Comparison of ENCODE assay signal across 8 cellular contexts in genomic region chr5:137743031-137743640, GRCh38. TPM values are rescaled to one million over a fixed set of nuclear protein-coding genes. Genes with fewer than 3 reads are reported as not detected.
DNase-seq lines count a peak whose midpoint lies in the region; ATAC-seq and TF ChIP-seq lines count a peak whose summit lies in the region.

No MANE protein-coding gene starts in this region.

- CTCF ChIA-PET in activated CD4-positive, alpha-beta T cell treated with anti-CD3 and anti-CD28 coated beads for 36 hours (lab: Charles Lee), result interaction anchor here (0.6 to 11.1 kb wide), 28 partner anchors 8 to 1682 kb away, joined by 3 to 290 read pairs (median 6); partner anchors contain the start of gene HNRNPA0

- peaks cover 2% of the 10 kb centered on the region for H3K9me3 Mint-ChIP-seq in activated CD4-positive, alpha-beta T cell treated with anti-CD3 and anti-CD28 coated beads for 36 hours (ENCODE audit: low read depth)
- no peaks in the 10 kb centered on the region for H3K9me3 Mint-ChIP-seq in stimulated activated effector memory CD8-positive, alpha-beta T cell treated with anti-CD3 and anti-CD28 coated beads, Interleukin-12 subunit alpha, Interleukin-12 subunit beta, amount 100 ng/mL, for 72 hours

- peaks cover 0 to 4% (median 0%) of the 10 kb centered on the region in 4 donors for H3K4me1 ChIP-seq in right lobe of liver

- peak; percentile 75 for DNase-seq in activated CD4-positive, alpha-beta T cell treated with anti-CD3 and anti-CD28 coated beads for 36 hours
- DNase-seq in activated CD4-positive, alpha-beta T cell treated with anti-CD3 and anti-CD28 coated beads for 1 hour, result no peak
- peak; percentile 80 for DNase-seq in NCI-H2227 (lab: John Stamatoyannopoulos, UW; ENCODE audit: unreplicated experiment)
- DNase-seq in WERI-Rb-1, result peak; percentile 64
- peak; percentile 90 for DNase-seq in dermis blood vessel endothelial cell
- DNase-seq in right lobe of liver, result peak in 1 of 3 donors; percentile 57
- DNase-seq in stimulated activated effector memory CD8-positive, alpha-beta T cell treated with anti-CD3 and anti-CD28 coated beads, Interleukin-12 subunit alpha, Interleukin-12 subunit beta, amount 100 ng/mL, for 72 hours (ENCODE audit: low spot score in 2 of 2), result peak in 1 of 2 donors; percentile 36

- ATAC-seq in activated CD4-positive, alpha-beta T cell treated with anti-CD3 and anti-CD28 coated beads for 36 hours, result peak; percentile 91
- ATAC-seq in HG02981 (IDR thresholded peaks at IDR 0.05; ENCODE audit: unreplicated experiment) (peak; percentile 64), right lobe of liver (peak; percentile 87 to 93 (median 93))
- peak; percentile 80 for ATAC-seq in stimulated activated effector memory CD8-positive, alpha-beta T cell treated with anti-CD3 and anti-CD28 coated beads, Interleukin-12 subunit alpha, Interleukin-12 subunit beta, amount 100 ng/mL, for 72 hours

- H3K36me3 ChIP-seq in WERI-Rb-1, result no peaks in the 10 kb centered on the region
- no peaks in the 10 kb centered on the region for H3K36me3 ChIP-seq in right lobe of liver

- H3K27me3 Mint-ChIP-seq in activated CD4-positive, alpha-beta T cell treated with anti-CD3 and anti-CD28 coated beads for 36 hours, result no peaks in the 10 kb centered on the region

- WGBS in right lobe of liver (ENCODE audit: insufficient coverage, low coverage, low lambda C conversion rate, missing lambda C conversion rate), result 90% methylated on average over 3 of the region's 4 CpGs

- H3K27me3 ChIP-seq in WERI-Rb-1 (ENCODE audit: insufficient read depth, low read depth, severe bottlenecking), result no peaks in the 10 kb centered on the region
- no peaks in the 10 kb centered on the region for H3K27me3 ChIP-seq in right lobe of liver

- POLR2A ChIA-PET in activated CD4-positive, alpha-beta T cell treated with anti-CD3 and anti-CD28 coated beads for 36 hours (lab: Charles Lee), result interaction anchor here (0.6 to 0.8 kb wide), 3 partner anchors 47 to 83 kb away, joined by 4 to 5 read pairs (median 4); no protein-coding TSS in a partner anchor

- intact Hi-C loops in activated CD4-positive, alpha-beta T cell treated with anti-CD3 and anti-CD28 coated beads for 36 hours (cut with DNase I, micrococcal nuclease), result loop anchor here (1.0 kb wide), 2 partner anchors 83 to 114 kb away; no protein-coding TSS in a partner anchor
- intact Hi-C loops in right lobe of liver (cut with DNase I), result no loop called here

- H3K4me3 Mint-ChIP-seq in activated CD4-positive, alpha-beta T cell treated with anti-CD3 and anti-CD28 coated beads for 36 hours, result no peak overlapping the region
- H3K4me3 Mint-ChIP-seq in stimulated activated effector memory CD8-positive, alpha-beta T cell treated with anti-CD3 and anti-CD28 coated beads, Interleukin-12 subunit alpha, Interleukin-12 subunit beta, amount 100 ng/mL, for 72 hours, result no peak overlapping the region

- TF ChIP-seq POLR2A in right lobe of liver (IDR thresholded peaks at IDR 0.05), result no peak

- peak; percentile 65 for TF ChIP-seq CTCF in WERI-Rb-1 (IDR thresholded peaks at IDR 0.05; ENCODE audit: low read depth, low read length)
- TF ChIP-seq CTCF in right lobe of liver (IDR thresholded peaks at IDR 0.05), result peak; percentile 57 to 69 (median 63)

- H3K9me3 ChIP-seq in WERI-Rb-1 (ENCODE audit: severe bottlenecking) (no peaks in the 10 kb centered on the region), right lobe of liver (no peaks in the 10 kb centered on the region)

- peaks cover under 1% of the 10 kb centered on the region for H3K36me3 Mint-ChIP-seq in activated CD4-positive, alpha-beta T cell treated with anti-CD3 and anti-CD28 coated beads for 36 hours (ENCODE audit: low read depth)
- H3K36me3 Mint-ChIP-seq in stimulated activated effector memory CD8-positive, alpha-beta T cell treated with anti-CD3 and anti-CD28 coated beads, Interleukin-12 subunit alpha, Interleukin-12 subunit beta, amount 100 ng/mL, for 72 hours, result no peaks in the 10 kb centered on the region

- H3K27ac ChIP-seq in WERI-Rb-1 (no peak overlapping the region), right lobe of liver (no peak overlapping the region)

- H3K4me3 ChIP-seq in WERI-Rb-1 (ENCODE audit: low read depth, low read length) (no peak overlapping the region), right lobe of liver (no peak overlapping the region)

- H3K4me1 Mint-ChIP-seq in activated CD4-positive, alpha-beta T cell treated with anti-CD3 and anti-CD28 coated beads for 36 hours, result peaks cover 16% of the 10 kb centered on the region
- H3K4me1 Mint-ChIP-seq in stimulated activated effector memory CD8-positive, alpha-beta T cell treated with anti-CD3 and anti-CD28 coated beads, Interleukin-12 subunit alpha, Interleukin-12 subunit beta, amount 100 ng/mL, for 72 hours, result no peaks in the 10 kb centered on the region

- H3K27ac Mint-ChIP-seq in activated CD4-positive, alpha-beta T cell treated with anti-CD3 and anti-CD28 coated beads for 36 hours, result no peak overlapping the region
- no peak overlapping the region for H3K27ac Mint-ChIP-seq in stimulated activated effector memory CD8-positive, alpha-beta T cell treated with anti-CD3 and anti-CD28 coated beads, Interleukin-12 subunit alpha, Interleukin-12 subunit beta, amount 100 ng/mL, for 72 hours

RNA-seq across cellular contexts. Expression of gene KLHL3, which starts 7.2 kb away (rescaled TPM):
- total RNA-seq in activated CD4-positive, alpha-beta T cell treated with anti-CD3 and anti-CD28 coated beads for 36 hours, result 10 to 100 TPM in 1 of 2 experiments, 1 to 10 TPM in 1; 6.8 to 10.8 TPM
- total RNA-seq in dermis blood vessel endothelial cell (21.1 and 32.6 TPM in 2 replicates), right lobe of liver (1 to 10 TPM; 1.9 to 8.5 (median 3.3) TPM)

RNA-seq across cellular contexts. Expression of gene HNRNPA0, which starts 11.0 kb away (rescaled TPM):
- 10 to 100 TPM; 18.9 to 32.1 TPM for total RNA-seq in activated CD4-positive, alpha-beta T cell treated with anti-CD3 and anti-CD28 coated beads for 36 hours
- total RNA-seq in dermis blood vessel endothelial cell (11.1 and 12.0 TPM in 2 replicates), right lobe of liver (1 to 10 TPM; 3.6 to 9.8 (median 8.1) TPM)

Comparison
In these comparisons a context has a peak if more than half of its experiments do, and no peak if none do; other contexts are left out.
1. intact Hi-C loops: an anchor here in activated CD4-positive, alpha-beta T cell treated with anti-CD3 and anti-CD28 coated beads for 36 hours (1.0 kb wide); none called in right lobe of liver.